In the genomic region with DNA sequence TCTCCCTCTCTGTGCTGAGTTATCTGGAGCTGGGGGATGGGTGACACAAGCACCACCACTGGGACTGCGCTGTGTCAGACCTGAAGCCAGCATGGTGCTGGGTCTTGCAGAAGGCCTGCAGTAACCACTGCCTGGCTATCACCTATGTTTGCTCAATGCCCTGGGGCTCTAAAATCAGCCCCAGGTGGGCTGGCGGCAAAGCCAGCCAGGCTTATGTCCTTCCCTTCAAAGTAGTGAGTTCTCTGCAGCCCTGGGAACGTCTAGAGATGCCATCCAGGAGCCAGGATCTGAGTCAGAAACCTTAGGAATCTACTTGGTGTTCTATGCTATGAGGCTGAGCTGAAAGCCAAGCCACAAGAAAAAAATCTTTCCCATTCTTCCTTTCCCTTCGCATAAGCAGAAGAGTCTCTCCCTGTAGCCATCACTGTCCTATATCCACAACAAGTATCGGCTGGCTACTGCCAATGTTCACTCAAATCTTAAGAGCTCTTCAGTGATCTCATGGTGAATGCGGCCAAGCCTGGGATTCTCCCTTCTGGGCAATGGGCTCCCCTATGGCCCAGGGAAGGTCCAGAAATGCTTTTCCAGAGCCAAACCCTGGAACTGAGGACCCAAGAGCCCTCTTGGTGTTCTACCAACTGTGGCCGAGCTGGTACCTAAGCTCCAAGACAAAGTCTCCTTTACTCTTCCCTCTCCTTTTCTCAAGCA, we compare ENCODE assay signal across 1 cellular context.
TF ChIP-seq lines count a peak whose summit lies in the region.

No MANE protein-coding gene starts in this region.

TF ChIP-seq in H1, 55 proteins besides CTCF, POLR2A, EP300 and RAD21:
- TF ChIP-seq KDM4A (IDR thresholded peaks at IDR 0.05; ENCODE audit: low read depth, low read length, severe bottlenecking) (no peak), CTBP2 (IDR thresholded peaks at IDR 0.05; ENCODE audit: borderline replicate concordance, insufficient read depth, insufficient read length, low read length) (no peak), MAFK (IDR thresholded peaks at IDR 0.05; ENCODE audit: low read depth, low read length) (no peak), TEAD4 (IDR thresholded peaks at IDR 0.05; ENCODE audit: low read depth, low read length) (no peak), SUZ12 (IDR thresholded peaks at IDR 0.05; ENCODE audit: low read length) (no peak), TCF12 (IDR thresholded peaks at IDR 0.05; ENCODE audit: low read depth, low read length) (no peak), CREB1 (IDR thresholded peaks at IDR 0.05) (no peak), YY1 (IDR thresholded peaks at IDR 0.05; ENCODE audit: low read depth, low read length) (no peak), TBP (IDR thresholded peaks at IDR 0.05; ENCODE audit: low read depth, low read length) (no peak)
